8 cellular contexts compared by ENCODE assay signal in genomic region chr3:57692404-57693191, GRCh38. TPM values are rescaled to one million over a fixed set of nuclear protein-coding genes. Genes with fewer than 3 reads are reported as not detected.
DNase-seq lines count a peak whose midpoint lies in the region; ATAC-seq and TF ChIP-seq lines count a peak whose summit lies in the region.

DENND6A (minus strand) TSS chr3:57693077; CDS start chr3:57693018, 59 bp downstream.

- H3K27ac ChIP-seq in esophagus (ENCODE audit: low read depth in 2 of 2, low read length in 1 of 2), result peak within 1 kb of the TSS; percentile 99 to 100
- H3K27ac ChIP-seq in muscle layer of colon (ENCODE audit: low read depth, low read length), result peak within 1 kb of the TSS; percentile 94

- peaks cover 37% of the 10 kb centered on the region for H3K4me1 Mint-ChIP-seq in activated T-cell treated with anti-CD3 and anti-CD28 coated beads, Interleukin-2, amount 50 U/mL, for 4 hours (ENCODE audit: low read depth)

- H3K36me3 Mint-ChIP-seq in activated T-cell treated with anti-CD3 and anti-CD28 coated beads, Interleukin-2, amount 50 U/mL, for 4 hours (ENCODE audit: insufficient read depth), result no peaks in the 10 kb centered on the region

- H3K27me3 Mint-ChIP-seq in activated T-cell treated with anti-CD3 and anti-CD28 coated beads, Interleukin-2, amount 50 U/mL, for 4 hours (ENCODE audit: low read depth), result no peaks in the 10 kb centered on the region

- H3K9me3 Mint-ChIP-seq in activated T-cell treated with anti-CD3 and anti-CD28 coated beads, Interleukin-2, amount 50 U/mL, for 4 hours, result no peaks in the 10 kb centered on the region

- WGBS in esophagus, 2 donors, result 0% methylated on average over 70 to 77 of the region's 77 CpGs

- H3K9me3 ChIP-seq in esophagus (ENCODE audit: control insufficient read depth in 2 of 2, insufficient read depth in 1 of 2, low read depth in 1 of 2, low read length in 1 of 2), result no peaks in the 10 kb centered on the region
- H3K9me3 ChIP-seq in muscle layer of colon (ENCODE audit: low read length), result no peaks in the 10 kb centered on the region

- H3K36me3 ChIP-seq in esophagus (ENCODE audit: control insufficient read depth in 2 of 2, insufficient read depth in 2 of 2, low read length in 1 of 2) (no peaks in the 10 kb centered on the region), muscle layer of colon (ENCODE audit: insufficient read depth, low read length) (no peaks in the 10 kb centered on the region)

- H3K4me3 Mint-ChIP-seq in activated T-cell treated with anti-CD3 and anti-CD28 coated beads, Interleukin-2, amount 50 U/mL, for 4 hours, result peak within 1 kb of the TSS; percentile 86

- H3K4me3 ChIP-seq in Jurkat, Clone E6-1 (ENCODE audit: low read length), result peak within 1 kb of the TSS; percentile 89
- H3K4me3 ChIP-seq in esophagus (ENCODE audit: low read depth in 1 of 2, low read length in 2 of 2) (peak within 1 kb of the TSS; percentile 90 to 95), muscle layer of colon (ENCODE audit: low read depth in 1 of 2, low read length in 2 of 2) (peak within 1 kb of the TSS; percentile 79 to 82)

- ATAC-seq in GM21619 (IDR thresholded peaks at IDR 0.05; ENCODE audit: unreplicated experiment), result peak; percentile 81
- peak; percentile 93 to 94 for ATAC-seq in activated T-cell treated with anti-CD3 and anti-CD28 coated beads, Interleukin-2, amount 50 U/mL, for 4 hours

- peak; percentile 90 for DNase-seq in DMS53 (lab: John Stamatoyannopoulos, UW)
- peak; percentile 88 for DNase-seq in Jurkat, Clone E6-1 (ENCODE audit: low read depth, low spot score)
- DNase-seq in activated T-cell treated with anti-CD3 and anti-CD28 coated beads, Interleukin-2, amount 50 U/mL, for 4 hours, result peak; percentile 94
- DNase-seq in stimulated activated CD8-positive, alpha-beta memory T cell treated with anti-CD3 and anti-CD28 coated beads, Interleukin-7, amount 100 ng/mL, for 1 hour (ENCODE audit: low read depth in 2 of 2), result peak; percentile 92 to 93

- H3K9ac ChIP-seq in muscle layer of colon (ENCODE audit: low read length), result peak within 1 kb of the TSS; percentile 74

- H3K27me3 ChIP-seq in esophagus (ENCODE audit: control insufficient read depth in 1 of 2, insufficient read depth in 2 of 2, low read length in 2 of 2) (no peaks in the 10 kb centered on the region), muscle layer of colon (ENCODE audit: control insufficient read depth in 1 of 2, insufficient read depth in 2 of 2, low read length in 2 of 2) (no peaks in the 10 kb centered on the region)

- H3K4me1 ChIP-seq in esophagus (ENCODE audit: control insufficient read depth in 2 of 2, insufficient read depth in 2 of 2, low read length in 1 of 2), result no peaks in the 10 kb centered on the region
- peaks cover 32% of the 10 kb centered on the region for H3K4me1 ChIP-seq in muscle layer of colon (ENCODE audit: insufficient read depth, low read length)

TF ChIP-seq in PFSK-1, 5 proteins besides CTCF, POLR2A, EP300 and RAD21:
- TF ChIP-seq FOXP2 (optimal IDR thresholded peaks at IDR 0.05; ENCODE audit: borderline replicate concordance, extremely low read depth, extremely low read length, insufficient read depth) (peak; percentile 50), SIN3A (IDR thresholded peaks at IDR 0.05; ENCODE audit: borderline replicate concordance, insufficient read depth, low read length) (no peak), POLR2AphosphoS5 (IDR thresholded peaks at IDR 0.05; ENCODE audit: low read depth, low read length) (peak; percentile 86), TAF1 (IDR thresholded peaks at IDR 0.05; ENCODE audit: borderline replicate concordance, insufficient read depth, low read length) (0 out of 2 replicates have a peak, but pooled peaks have one; percentile 37), REST (IDR thresholded peaks at IDR 0.05; ENCODE audit: insufficient read depth in 1 of 2, low read depth in 2 of 2, low read length in 2 of 2) (no peak)
TF ChIP-seq in PFSK-1: peak in this region for 3.

RNA-seq across cellular contexts. Expression of gene DENND6A, which starts in this region (rescaled TPM):
- polyA plus RNA-seq in Jurkat, Clone E6-1 (2012; ENCODE audit: insufficient read depth, insufficient read length), result 22.5 TPM
- polyA plus RNA-seq in PFSK-1 (2012; ENCODE audit: insufficient read length, low read depth), result 5.6 TPM
- 10 to 100 TPM in 2 of 3 donors, 1 to 10 TPM in 1; 9.4 to 12.0 (median 11.9) TPM for total RNA-seq in activated T-cell treated with anti-CD3 and anti-CD28 coated beads, Interleukin-2, amount 50 U/mL, for 4 hours
- 1 to 10 TPM; 6.0 to 6.8 TPM for polyA plus RNA-seq in esophagus

Comparison
In these comparisons a context has a peak if more than half of its experiments do, and no peak if none do; other contexts are left out.
1. Peak in every context shown above with its lines: DNase-seq, ATAC-seq, H3K4me3 ChIP-seq and H3K27ac ChIP-seq.